In genomic region chr6:163409712-163410111, GRCh38 we compare ENCODE assay signal across 22 cellular contexts. TPM values are rescaled to one million over a fixed set of nuclear protein-coding genes. Genes with fewer than 3 reads are reported as not detected.
"Had no signal": no experiment of that assay in that cellular context is flagged by ENCODE, and none has a peak within 500 bp of the region (broad histone marks: within the 10 kb centered on the region; RNA-seq: fewer than 3 reads in every experiment).

No MANE protein-coding gene starts in this region.

- ATAC-seq: K562 had no signal

- H3K9me3 ChIP-seq: SK-N-SH had no signal

- H3K9ac ChIP-seq: KMS-11, SK-N-SH had no signal

- FAIRE-seq: K562 had no signal

- DNase-seq: Kasumi-1, MM.1S, NCI-H1092 treated with DMSO at 0.1 percent for 48 hours, NCI-H1436, NCI-H187, NCI-H2029, NCI-H2081 treated with DMSO at 0.1 percent for 48 hours, NCI-H2171, NCI-H226, NCI-H446, NCI-H510A, NCI-H524 treated with DMSO at 0.1 percent for 48 hours, NCI-H69, NCI-H774, SHP77, SK-N-SH, SW 1271 had no signal

- H3K27ac ChIP-seq: KMS-11, RWPE1 had no signal

- H3K9me3 Mint-ChIP-seq: IgD-negative memory B cell had no signal

- H3K4me3 ChIP-seq: K562 had no signal

- H3K36me3 Mint-ChIP-seq: IgD-negative memory B cell had no signal

- H3K4me2 ChIP-seq: KMS-11, SK-N-SH had no signal

- H3K27ac Mint-ChIP-seq: IgD-negative memory B cell had no signal

RNA-seq across cellular contexts. Expression of gene QKI, which starts 4.8 kb away (rescaled TPM):
- total RNA-seq: HT-29 had no signal
